Comparison of ENCODE assay signal across 15 cellular contexts in genomic region chr14:99636487-99636886, GRCh38.
"Had no signal": no experiment of that assay in that cellular context is flagged by ENCODE, and none has a peak within 500 bp of the region (broad histone marks: within the 10 kb centered on the region; RNA-seq: fewer than 3 reads in every experiment).

No MANE protein-coding gene starts in this region.

- DNase-seq: activated CD4-positive, alpha-beta T cell treated with anti-CD3 and anti-CD28 coated beads, Interleukin-2, amount 50 U/mL, for 48 hours; activated effector memory CD4-positive, alpha-beta T cell treated with Interleukin-2 at 50 U/mL for 16 hours; activated naive CD4-positive, alpha-beta T cell treated with anti-CD3 and anti-CD28 coated beads, Interleukin-2, amount 50 U/mL, for 16 hours; activated T-cell treated with anti-CD3 and anti-CD28 coated beads, Interleukin-2, amount 50 U/mL, for 4 hours; erythroblast; gastrocnemius medialis; heart right ventricle; left colon; lower lobe of right lung; stimulated activated CD4-positive, alpha-beta T cell treated with anti-CD3 and anti-CD28 coated beads, Interleukin-15, amount 100 ng/mL, for 24 hours; stimulated activated CD4-positive, alpha-beta T cell treated with anti-CD3 and anti-CD28 coated beads, Interleukin-4, amount 100 ng/mL, for 1 hour; stimulated activated naive CD4-positive, alpha-beta T cell had no signal

- H3K27ac Mint-ChIP-seq: nephron, type B pancreatic cell had no signal

- H3K4me3 Mint-ChIP-seq: activated T-cell treated with anti-CD3 and anti-CD28 coated beads, Interleukin-2, amount 50 U/mL, for 4 hours; nephron; type B pancreatic cell had no signal

- H3K36me3 Mint-ChIP-seq: type B pancreatic cell had no signal

- H3K9me3 Mint-ChIP-seq: activated T-cell treated with anti-CD3 and anti-CD28 coated beads, Interleukin-2, amount 50 U/mL, for 4 hours; nephron; type B pancreatic cell had no signal

- ATAC-seq: activated T-cell treated with anti-CD3 and anti-CD28 coated beads, Interleukin-2, amount 50 U/mL, for 4 hours; gastrocnemius medialis; heart right ventricle; left colon; lower lobe of right lung; right cardiac atrium had no signal
